ENCODE assay signal across 21 cellular contexts in the genomic region with DNA sequence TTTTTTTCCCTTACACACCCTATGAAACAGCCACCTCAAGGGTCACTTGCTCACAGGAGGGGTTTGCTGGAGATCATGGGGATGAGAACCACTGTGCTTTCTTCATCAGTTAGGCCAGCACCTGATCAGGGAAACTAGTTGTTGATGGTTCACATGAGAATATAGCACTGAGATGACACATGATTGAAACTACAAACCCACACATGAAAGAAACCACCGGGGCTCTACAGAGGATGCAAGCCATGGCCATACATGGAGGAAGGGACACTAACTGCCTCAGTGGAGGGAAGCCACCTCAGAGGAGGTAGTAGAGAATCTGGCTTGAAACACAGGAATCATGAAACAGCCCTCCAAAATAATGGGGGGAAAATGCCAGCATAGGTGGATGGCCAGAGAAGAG.
DNase-seq lines count a peak whose midpoint lies in the region; ATAC-seq and TF ChIP-seq lines count a peak whose summit lies in the region.
"Had no signal": no experiment of that assay in that cellular context is flagged by ENCODE, and none has a peak within 500 bp of the region (broad histone marks: within the 10 kb centered on the region; RNA-seq: fewer than 3 reads in every experiment).

No MANE protein-coding gene starts in this region.

- peaks cover 19% of the 10 kb centered on the region for H3K27me3 Mint-ChIP-seq in activated CD8-positive, alpha-beta T cell treated with anti-CD3 and anti-CD28 coated beads for 36 hours
- H3K27me3 Mint-ChIP-seq in activated CD8-positive, alpha-beta T cell treated with anti-CD3 and anti-CD28 coated beads, Interleukin-2, amount 10 ng/mL, durations not matched to agents 7 days and 5 days (ENCODE audit: low read depth), result peaks cover 24% of the 10 kb centered on the region
- peaks cover 12% of the 10 kb centered on the region for H3K27me3 Mint-ChIP-seq in type B pancreatic cell

- no peak overlapping the region for H3K4me3 Mint-ChIP-seq in activated CD8-positive, alpha-beta T cell treated with anti-CD3 and anti-CD28 coated beads for 36 hours
- no peak overlapping the region for H3K4me3 Mint-ChIP-seq in activated CD8-positive, alpha-beta T cell treated with anti-CD3 and anti-CD28 coated beads, Interleukin-2, amount 10 ng/mL, durations not matched to agents 7 days and 5 days
- H3K4me3 Mint-ChIP-seq in type B pancreatic cell, result no peak overlapping the region
- H3K4me3 Mint-ChIP-seq: activated naive CD4-positive, alpha-beta T cell treated with anti-CD3 and anti-CD28 coated beads for 36 hours; B cell; T-helper 17 cell had no signal

- peak; percentile 18 for DNase-seq in activated CD8-positive, alpha-beta T cell treated with anti-CD3 and anti-CD28 coated beads for 36 hours
- DNase-seq in activated CD8-positive, alpha-beta T cell treated with anti-CD3 and anti-CD28 coated beads, Interleukin-2, amount 10 ng/mL, durations not matched to agents 7 days and 5 days, result no peak
- DNase-seq in islet precursor cell (peak; percentile 25), type B pancreatic cell (ENCODE audit: extremely low spot score, unreplicated experiment) (no peak), Right ventricle myocardium inferior (ENCODE audit: missing footprints) (no peak), NOMO-1 (lab: John Stamatoyannopoulos, UW; ENCODE audit: unreplicated experiment in 2 of 2) (no peak)
- DNase-seq: activated CD4-positive, alpha-beta T cell treated with anti-CD3 and anti-CD28 coated beads, Interleukin-2, amount 50 U/mL, for 48 hours; activated naive CD4-positive, alpha-beta T cell treated with anti-CD3 and anti-CD28 coated beads for 36 hours; cerebellar nuclear complex; gastrocnemius medialis; kidney; mammary epithelial cell; NCI-H1105; NCI-H2081 treated with DMSO at 0.1 percent for 48 hours; occipital lobe; stimulated activated CD4-positive, alpha-beta T cell treated with anti-CD3 and anti-CD28 coated beads, Interleukin-4, amount 100 ng/mL, for 24 hours; T-helper 17 cell had no signal

- H3K4me1 Mint-ChIP-seq in activated CD8-positive, alpha-beta T cell treated with anti-CD3 and anti-CD28 coated beads for 36 hours (ENCODE audit: low read depth), result peaks cover 8% of the 10 kb centered on the region
- H3K4me1 Mint-ChIP-seq in activated CD8-positive, alpha-beta T cell treated with anti-CD3 and anti-CD28 coated beads, Interleukin-2, amount 10 ng/mL, durations not matched to agents 7 days and 5 days (ENCODE audit: low read depth), result peaks cover 16% of the 10 kb centered on the region
- peaks cover 4% of the 10 kb centered on the region for H3K4me1 Mint-ChIP-seq in type B pancreatic cell (ENCODE audit: unreplicated experiment)
- H3K4me1 Mint-ChIP-seq: B cell, T-helper 17 cell had no signal

- CTCF ChIA-PET in activated CD8-positive, alpha-beta T cell treated with anti-CD3 and anti-CD28 coated beads for 36 hours (lab: Charles Lee), result no interaction called here
- CTCF ChIA-PET in activated CD8-positive, alpha-beta T cell treated with anti-CD3 and anti-CD28 coated beads, Interleukin-2, amount 10 ng/mL, durations not matched to agents 7 days and 5 days (lab: Charles Lee), result no interaction called here

- H3K36me3 Mint-ChIP-seq in activated CD8-positive, alpha-beta T cell treated with anti-CD3 and anti-CD28 coated beads for 36 hours (ENCODE audit: low read depth), result no peaks in the 10 kb centered on the region
- H3K36me3 Mint-ChIP-seq in activated CD8-positive, alpha-beta T cell treated with anti-CD3 and anti-CD28 coated beads, Interleukin-2, amount 10 ng/mL, durations not matched to agents 7 days and 5 days (ENCODE audit: low read depth), result no peaks in the 10 kb centered on the region
- no peaks in the 10 kb centered on the region for H3K36me3 Mint-ChIP-seq in type B pancreatic cell

- intact Hi-C loops in activated CD8-positive, alpha-beta T cell treated with anti-CD3 and anti-CD28 coated beads for 36 hours (cut with micrococcal nuclease), result no loop called here
- intact Hi-C loops in Right ventricle myocardium inferior (cut with DNase I), result no loop called here

- H3K27ac Mint-ChIP-seq in activated CD8-positive, alpha-beta T cell treated with anti-CD3 and anti-CD28 coated beads for 36 hours, result no peak overlapping the region
- no peak overlapping the region for H3K27ac Mint-ChIP-seq in activated CD8-positive, alpha-beta T cell treated with anti-CD3 and anti-CD28 coated beads, Interleukin-2, amount 10 ng/mL, durations not matched to agents 7 days and 5 days
- no peak overlapping the region for H3K27ac Mint-ChIP-seq in type B pancreatic cell
- H3K27ac Mint-ChIP-seq: activated naive CD4-positive, alpha-beta T cell treated with anti-CD3 and anti-CD28 coated beads for 36 hours; B cell; T-helper 17 cell had no signal

- POLR2A ChIA-PET in activated CD8-positive, alpha-beta T cell treated with anti-CD3 and anti-CD28 coated beads for 36 hours (lab: Charles Lee), result no interaction called here
- POLR2A ChIA-PET in activated CD8-positive, alpha-beta T cell treated with anti-CD3 and anti-CD28 coated beads, Interleukin-2, amount 10 ng/mL, durations not matched to agents 7 days and 5 days (lab: Charles Lee), result interaction anchor here (2.7 kb wide), 1 partner anchor 24 kb away, joined by 16 read pairs; no protein-coding TSS in a partner anchor

- no peak for TF ChIP-seq CTCF in activated CD8-positive, alpha-beta T cell treated with anti-CD3 and anti-CD28 coated beads for 36 hours (IDR thresholded peaks at IDR 0.05)
- TF ChIP-seq CTCF in type B pancreatic cell (conservative IDR thresholded peaks at IDR 0.05), result no peak

- peak; percentile 70 for ATAC-seq in activated CD8-positive, alpha-beta T cell treated with anti-CD3 and anti-CD28 coated beads for 36 hours
- ATAC-seq in activated CD8-positive, alpha-beta T cell treated with anti-CD3 and anti-CD28 coated beads, Interleukin-2, amount 10 ng/mL, durations not matched to agents 7 days and 5 days, result no peak
- ATAC-seq in GM19395 (IDR thresholded peaks at IDR 0.05; ENCODE audit: unreplicated experiment) (peak; percentile 49), HG02798 (IDR thresholded peaks at IDR 0.05; ENCODE audit: poor library complexity, unreplicated experiment) (peak; percentile 80), Right ventricle myocardium inferior (no peak)
- ATAC-seq: gastrocnemius medialis, Panc1, T-helper 17 cell had no signal

- no peaks in the 10 kb centered on the region for H3K9me3 Mint-ChIP-seq in activated CD8-positive, alpha-beta T cell treated with anti-CD3 and anti-CD28 coated beads for 36 hours
- no peaks in the 10 kb centered on the region for H3K9me3 Mint-ChIP-seq in activated CD8-positive, alpha-beta T cell treated with anti-CD3 and anti-CD28 coated beads, Interleukin-2, amount 10 ng/mL, durations not matched to agents 7 days and 5 days (ENCODE audit: insufficient read depth)
- no peaks in the 10 kb centered on the region for H3K9me3 Mint-ChIP-seq in type B pancreatic cell
- H3K9me3 Mint-ChIP-seq: activated naive CD4-positive, alpha-beta T cell treated with anti-CD3 and anti-CD28 coated beads for 36 hours had no signal

Comparison
In these comparisons a context has a peak if more than half of its experiments do, and no peak if none do; other contexts are left out.
1. ATAC-seq: peak in activated CD8-positive, alpha-beta T cell treated with anti-CD3 and anti-CD28 coated beads for 36 hours (single experiment), GM19395 (single experiment) and HG02798 (single experiment); none in activated CD8-positive, alpha-beta T cell treated with anti-CD3 and anti-CD28 coated beads, Interleukin-2, amount 10 ng/mL, durations not matched to agents 7 days and 5 days (single experiment) and Right ventricle myocardium inferior (single experiment).
2. DNase-seq: peak in activated CD8-positive, alpha-beta T cell treated with anti-CD3 and anti-CD28 coated beads for 36 hours (single experiment) and islet precursor cell (single experiment); none in activated CD8-positive, alpha-beta T cell treated with anti-CD3 and anti-CD28 coated beads, Interleukin-2, amount 10 ng/mL, durations not matched to agents 7 days and 5 days (single experiment), type B pancreatic cell (single experiment), Right ventricle myocardium inferior (single experiment) and NOMO-1 (0 of 2).